ENCODE assay signal across 9 cellular contexts in genomic region chr1:79040424-79041089, GRCh38. TPM values are rescaled to one million over a fixed set of nuclear protein-coding genes. Genes with fewer than 3 reads are reported as not detected.
A peak's percentile ranks its signal among the peaks of the same experiment; 100 is the strongest.
DNase-seq lines count a peak whose midpoint lies in the region; ATAC-seq, FAIRE-seq and TF ChIP-seq lines count a peak whose summit lies in the region.
"Had no signal": no experiment of that assay in that cellular context is flagged by ENCODE, and none has a peak within 500 bp of the region (broad histone marks: within the 10 kb centered on the region; RNA-seq: fewer than 3 reads in every experiment).

No MANE protein-coding gene starts in this region.

- no peak overlapping the region for H3K27ac ChIP-seq in right cardiac atrium (ENCODE audit: low read length)

- no peaks in the 10 kb centered on the region for H3K27me3 ChIP-seq in right cardiac atrium (ENCODE audit: control insufficient read depth, insufficient read depth)
- no peaks in the 10 kb centered on the region for H3K27me3 ChIP-seq in adipocyte (replicated peaks; ENCODE audit: control insufficient read depth, insufficient read depth, low read length)

- no peaks in the 10 kb centered on the region for H3K36me3 ChIP-seq in adipocyte (ENCODE audit: control insufficient read depth, insufficient read depth, low read length, severe bottlenecking)

- TF ChIP-seq CTCF in D721Med (IDR thresholded peaks at IDR 0.05; ENCODE audit: insufficient read depth, missing control alignments): no peak

- WGBS in right cardiac atrium: 46% methylated on average over 10 of the region's 10 CpGs

- H3K4me3 ChIP-seq in right cardiac atrium (ENCODE audit: low read length) (peak overlapping the region; percentile 36), adipocyte (ENCODE audit: low read length) (peak overlapping the region; percentile 86)

- H3K9ac ChIP-seq in adipocyte (ENCODE audit: low read length): peak overlapping the region; percentile 79

- H3K4me1 ChIP-seq in right cardiac atrium (ENCODE audit: control insufficient read depth, insufficient read depth, low read length): no peaks in the 10 kb centered on the region
- peaks cover 22% of the 10 kb centered on the region for H3K4me1 ChIP-seq in adipocyte (ENCODE audit: control insufficient read depth, insufficient read depth, low read length)

- DNase-seq in right cardiac atrium (no peak), cardiac septum (ENCODE audit: low spot score) (no peak), adipocyte (ENCODE audit: low read depth) (peak; percentile 32), NCI-H69 (lab: John Stamatoyannopoulos, UW) (no peak), DMS153 treated with DMSO at 0.1 percent for 48 hours (lab: John Stamatoyannopoulos, UW; ENCODE audit: unreplicated experiment) (no peak), D721Med (ENCODE audit: insufficient read length, low spot score) (no peak)
- no peak for DNase-seq in stimulated activated CD4-positive, alpha-beta T cell treated with anti-CD3 and anti-CD28 coated beads, Interleukin-4, amount 100 ng/mL, for 1 hour

- H3K9me3 ChIP-seq in right cardiac atrium (ENCODE audit: control insufficient read depth, low read length) (peaks cover 2% of the 10 kb centered on the region), adipocyte (ENCODE audit: control insufficient read depth, low read length) (peaks cover 6% of the 10 kb centered on the region)

- ATAC-seq in right cardiac atrium (no peak), HG02981 (IDR thresholded peaks at IDR 0.05; ENCODE audit: unreplicated experiment) (peak; percentile 88)

- FAIRE-seq in D721Med (lab: Jason Lieb, UNC): no peak
- FAIRE-seq: G401.6 had no signal

- intact Hi-C loops in right cardiac atrium (cut with DNase I) (no loop called here), cardiac septum (cut with DNase I) (no loop called here)

RNA-seq across cellular contexts. Expression of gene ADGRL4, which starts 34.0 kb away (rescaled TPM):
- total RNA-seq in right cardiac atrium (10 to 100 TPM; 11.2 to 17.6 (median 13.6) TPM), cardiac septum (23.5 TPM)
- polyA plus RNA-seq in right cardiac atrium: 9.9 TPM
